ENCODE assay signal across 3 cellular contexts in the genomic region with DNA sequence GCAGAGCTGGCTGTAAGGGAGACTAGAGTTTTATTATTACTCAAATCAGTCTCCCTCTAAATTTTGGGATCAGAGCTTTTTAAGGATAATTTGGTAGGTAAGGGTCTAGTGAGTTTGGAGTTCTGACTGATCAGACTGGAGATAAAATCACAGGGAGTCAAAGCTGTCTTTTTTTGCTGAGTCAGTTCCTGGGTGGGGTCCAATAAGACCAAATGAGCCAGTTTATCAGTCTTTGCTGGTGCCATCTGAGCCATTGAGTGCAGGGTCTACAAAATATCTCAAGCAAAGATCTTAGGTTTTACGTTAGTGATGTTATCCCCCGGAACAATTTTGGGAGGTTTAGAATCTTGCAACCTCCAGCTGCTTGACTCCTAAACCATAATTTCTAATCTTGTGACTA.
TF ChIP-seq lines count a peak whose summit lies in the region.

No MANE protein-coding gene starts in this region.

TF ChIP-seq in A549, 52 proteins besides CTCF, POLR2A, EP300 and RAD21:
- TF ChIP-seq MAFK (IDR thresholded peaks at IDR 0.05; ENCODE audit: partially characterized antibody), result peak; percentile 36
- no peak for TF ChIP-seq NR3C1 (IDR thresholded peaks at IDR 0.05)

TF ChIP-seq in GM23338, 12 proteins besides CTCF, POLR2A, EP300 and RAD21:
- TF ChIP-seq EZH2 (IDR thresholded peaks at IDR 0.05; ENCODE audit: low read depth, unreplicated experiment), result no peak
- TF ChIP-seq, protein P1, sequence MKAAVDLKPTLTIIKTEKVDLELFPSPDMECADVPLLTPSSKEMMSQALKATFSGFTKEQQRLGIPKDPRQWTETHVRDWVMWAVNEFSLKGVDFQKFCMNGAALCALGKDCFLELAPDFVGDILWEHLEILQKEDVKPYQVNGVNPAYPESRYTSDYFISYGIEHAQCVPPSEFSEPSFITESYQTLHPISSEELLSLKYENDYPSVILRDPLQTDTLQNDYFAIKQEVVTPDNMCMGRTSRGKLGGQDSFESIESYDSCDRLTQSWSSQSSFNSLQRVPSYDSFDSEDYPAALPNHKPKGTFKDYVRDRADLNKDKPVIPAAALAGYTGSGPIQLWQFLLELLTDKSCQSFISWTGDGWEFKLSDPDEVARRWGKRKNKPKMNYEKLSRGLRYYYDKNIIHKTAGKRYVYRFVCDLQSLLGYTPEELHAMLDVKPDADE (IDR thresholded peaks at IDR 0.05), result no peak
- TF ChIP-seq POLR2AphosphoS5 (IDR thresholded peaks at IDR 0.05; ENCODE audit: low read depth), result no peak
- TF ChIP-seq, protein P2, sequence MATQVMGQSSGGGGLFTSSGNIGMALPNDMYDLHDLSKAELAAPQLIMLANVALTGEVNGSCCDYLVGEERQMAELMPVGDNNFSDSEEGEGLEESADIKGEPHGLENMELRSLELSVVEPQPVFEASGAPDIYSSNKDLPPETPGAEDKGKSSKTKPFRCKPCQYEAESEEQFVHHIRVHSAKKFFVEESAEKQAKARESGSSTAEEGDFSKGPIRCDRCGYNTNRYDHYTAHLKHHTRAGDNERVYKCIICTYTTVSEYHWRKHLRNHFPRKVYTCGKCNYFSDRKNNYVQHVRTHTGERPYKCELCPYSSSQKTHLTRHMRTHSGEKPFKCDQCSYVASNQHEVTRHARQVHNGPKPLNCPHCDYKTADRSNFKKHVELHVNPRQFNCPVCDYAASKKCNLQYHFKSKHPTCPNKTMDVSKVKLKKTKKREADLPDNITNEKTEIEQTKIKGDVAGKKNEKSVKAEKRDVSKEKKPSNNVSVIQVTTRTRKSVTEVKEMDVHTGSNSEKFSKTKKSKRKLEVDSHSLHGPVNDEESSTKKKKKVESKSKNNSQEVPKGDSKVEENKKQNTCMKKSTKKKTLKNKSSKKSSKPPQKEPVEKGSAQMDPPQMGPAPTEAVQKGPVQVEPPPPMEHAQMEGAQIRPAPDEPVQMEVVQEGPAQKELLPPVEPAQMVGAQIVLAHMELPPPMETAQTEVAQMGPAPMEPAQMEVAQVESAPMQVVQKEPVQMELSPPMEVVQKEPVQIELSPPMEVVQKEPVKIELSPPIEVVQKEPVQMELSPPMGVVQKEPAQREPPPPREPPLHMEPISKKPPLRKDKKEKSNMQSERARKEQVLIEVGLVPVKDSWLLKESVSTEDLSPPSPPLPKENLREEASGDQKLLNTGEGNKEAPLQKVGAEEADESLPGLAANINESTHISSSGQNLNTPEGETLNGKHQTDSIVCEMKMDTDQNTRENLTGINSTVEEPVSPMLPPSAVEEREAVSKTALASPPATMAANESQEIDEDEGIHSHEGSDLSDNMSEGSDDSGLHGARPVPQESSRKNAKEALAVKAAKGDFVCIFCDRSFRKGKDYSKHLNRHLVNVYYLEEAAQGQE (IDR thresholded peaks at IDR 0.05; ENCODE audit: unreplicated experiment), result no peak
- TF ChIP-seq ZNF331 (CRISPR knock-in tag; IDR thresholded peaks at IDR 0.05; ENCODE audit: low read depth), result no peak
- TF ChIP-seq JUNB (IDR thresholded peaks at IDR 0.05; ENCODE audit: unreplicated experiment), result no peak
- TF ChIP-seq EZH2phosphoT487 (IDR thresholded peaks at IDR 0.05; ENCODE audit: unreplicated experiment), result no peak
- no peak for TF ChIP-seq NANOG (IDR thresholded peaks at IDR 0.05; ENCODE audit: borderline replicate concordance)
- no peak for TF ChIP-seq ZNF114 (CRISPR knock-in tag; IDR thresholded peaks at IDR 0.05)
- no peak for TF ChIP-seq STAT1 (IDR thresholded peaks at IDR 0.05; ENCODE audit: unreplicated experiment)
- TF ChIP-seq CREB1 (CRISPR knock-in tag; IDR thresholded peaks at IDR 0.05; ENCODE audit: low read depth), result no peak

TF ChIP-seq in H1, 55 proteins besides CTCF, POLR2A, EP300 and RAD21:
- 0 out of 2 replicates have a peak, but pooled peaks have one; percentile 46 for TF ChIP-seq MAFK (IDR thresholded peaks at IDR 0.05; ENCODE audit: low read depth, low read length)
- no peak for TF ChIP-seq TBP (IDR thresholded peaks at IDR 0.05; ENCODE audit: low read depth, low read length)
TF ChIP-seq in H1: peak in this region for 1.
